In genomic region chr6:20291764-20292227, GRCh38 we compare ENCODE assay signal across 8 cellular contexts.
DNase-seq lines count a peak whose midpoint lies in the region; ATAC-seq, FAIRE-seq and TF ChIP-seq lines count a peak whose summit lies in the region.

No MANE protein-coding gene starts in this region.

- no peaks in the 10 kb centered on the region for H3K9me3 ChIP-seq in endothelial cell of umbilical vein (replicated peaks; ENCODE audit: control insufficient read depth, insufficient read depth, low read length)

- FAIRE-seq in endothelial cell of umbilical vein (lab: Jason Lieb, UNC), result peak; percentile 89

- H3K27me3 ChIP-seq in endothelial cell of umbilical vein (ENCODE audit: control insufficient read depth in 2 of 2, insufficient read depth in 2 of 2, low read length in 2 of 2), result peaks cover 1 to 2% of the 10 kb centered on the region in 2 experiments

- TF ChIP-seq POLR2A in endothelial cell of umbilical vein (IDR thresholded peaks at IDR 0.05; ENCODE audit: low read depth, low read length), result no peak

- no peaks in the 10 kb centered on the region for H4K20me1 ChIP-seq in endothelial cell of umbilical vein (replicated peaks; ENCODE audit: control insufficient read depth, extremely low read depth, insufficient read depth, low read length)

- H3K4me3 ChIP-seq in endothelial cell of umbilical vein (replicated peaks in 1 of 3; ENCODE audit: insufficient read depth in 1 of 3, low read depth in 1 of 3, low read length in 3 of 3), result no peak overlapping the region

- no peaks in the 10 kb centered on the region for H3K4me1 ChIP-seq in endothelial cell of umbilical vein (ENCODE audit: control insufficient read depth, extremely low read depth, insufficient read depth, low read length)

- TF ChIP-seq CTCF in endothelial cell of umbilical vein (IDR thresholded peaks at IDR 0.05; ENCODE audit: extremely low read depth in 1 of 2, insufficient read depth in 1 of 2, low read depth in 1 of 2, low read length in 2 of 2), result peak; percentile 79 to 82

- no peak overlapping the region for H3K4me2 ChIP-seq in endothelial cell of umbilical vein (ENCODE audit: insufficient read depth, low read length)

- H3K9me1 ChIP-seq in endothelial cell of umbilical vein (replicated peaks; ENCODE audit: control insufficient read depth, extremely low read depth, insufficient read depth, low read length), result no peaks in the 10 kb centered on the region

- no peaks in the 10 kb centered on the region for H3K79me2 ChIP-seq in endothelial cell of umbilical vein (ENCODE audit: control insufficient read depth, insufficient read depth, low read length)

- DNase-seq in D341Med (ENCODE audit: low spot score), result peak; percentile 79
- peak; percentile 92 for DNase-seq in HT-29 (ENCODE audit: low spot score)
- peak; percentile 68 for DNase-seq in NOMO-1 treated with DMSO at 0.1 percent for 48 hours (lab: John Stamatoyannopoulos, UW; ENCODE audit: unreplicated experiment)
- peak; percentile 31 to 60 (median 38) for DNase-seq in activated CD8-positive, alpha-beta memory T cell treated with anti-CD3 and anti-CD28 coated beads for 48 hours (ENCODE audit: low read depth in 2 of 3, low spot score in 2 of 3)
- DNase-seq in endothelial cell of umbilical vein (ENCODE audit: low read depth, low spot score), result peak; percentile 78
- DNase-seq in mucosa of gallbladder (ENCODE audit: low spot score), result peak; percentile 82
- DNase-seq in stimulated activated CD8-positive, alpha-beta memory T cell treated with anti-CD3 and anti-CD28 coated beads, Interleukin-7, amount 100 ng/mL, for 1 hour (ENCODE audit: low read depth in 2 of 2), result peak; percentile 50 to 64

- no peak overlapping the region for H2AFZ ChIP-seq in endothelial cell of umbilical vein (ENCODE audit: low read depth, low read length)

- no peak overlapping the region for H3K27ac ChIP-seq in endothelial cell of umbilical vein (ENCODE audit: insufficient read depth, low read depth, low read length)

- dilution Hi-C loops in endothelial cell of umbilical vein (cut with MboI; ENCODE audit: extremely low pct_ligation_motif_present, low sequenced_read_pairs), result no loop called here

- ATAC-seq in GM21390 (IDR thresholded peaks at IDR 0.05; ENCODE audit: unreplicated experiment), result peak; percentile 94

- CTCF ChIA-PET in endothelial cell of umbilical vein (lab: Charles Lee), result interaction anchor here (1.2 to 2.9 kb wide), 3 partner anchors 109 to 236 kb away, joined by 4 to 16 read pairs (median 14); partner anchors contain the start of gene E2F3

- intact Hi-C loops in endothelial cell of umbilical vein (cut with micrococcal nuclease), result loop anchor here (1.0 to 5.0 kb wide), 5 partner anchors 79 to 237 kb away; partner anchors contain the start of genes E2F3 and MBOAT1

- H3K36me3 ChIP-seq in endothelial cell of umbilical vein (ENCODE audit: control insufficient read depth in 2 of 2, extremely low read depth in 1 of 2, insufficient read depth in 2 of 2, low read length in 2 of 2), result no peaks in the 10 kb centered on the region

- H3K9ac ChIP-seq in endothelial cell of umbilical vein (replicated peaks; ENCODE audit: extremely low read depth, insufficient read depth, low read length), result no peak overlapping the region

- POLR2A ChIA-PET in endothelial cell of umbilical vein (lab: Charles Lee), result no interaction called here

- BruUV-seq in endothelial cell of umbilical vein (replicated peaks; lab: Mats Ljungman, UMichigan), result no TSS peak

TF ChIP-seq in endothelial cell of umbilical vein, 7 proteins besides CTCF, POLR2A, EP300 and RAD21:
- no peak for TF ChIP-seq GATA2 (IDR thresholded peaks at IDR 0.05; ENCODE audit: insufficient read depth, insufficient read length, low read depth, low read length)
- TF ChIP-seq POLR2AphosphoS5 (IDR thresholded peaks at IDR 0.05; ENCODE audit: insufficient read depth, low read depth, low read length), result no peak
- no peak for TF ChIP-seq EZH2 (IDR thresholded peaks at IDR 0.05; ENCODE audit: borderline replicate concordance, low read depth, low read length, severe bottlenecking)
- TF ChIP-seq, protein P1, sequence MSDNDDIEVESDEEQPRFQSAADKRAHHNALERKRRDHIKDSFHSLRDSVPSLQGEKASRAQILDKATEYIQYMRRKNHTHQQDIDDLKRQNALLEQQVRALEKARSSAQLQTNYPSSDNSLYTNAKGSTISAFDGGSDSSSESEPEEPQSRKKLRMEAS (IDR thresholded peaks at IDR 0.05; ENCODE audit: insufficient read depth, insufficient read length), result no peak
- no peak for TF ChIP-seq FOS (IDR thresholded peaks at IDR 0.05; ENCODE audit: borderline replicate concordance, insufficient read depth, low read length)
- TF ChIP-seq JUN (IDR thresholded peaks at IDR 0.05; ENCODE audit: borderline replicate concordance, insufficient read depth, insufficient read length, low read depth), result no peak
- TF ChIP-seq MYC (IDR thresholded peaks at IDR 0.05; ENCODE audit: low read depth, low read length), result no peak
TF ChIP-seq in endothelial cell of umbilical vein: peak in this region for 0.

Comparison
In these comparisons a context has a peak if more than half of its experiments do, and no peak if none do; other contexts are left out.
1. DNase-seq: peak in every context shown above with its lines; median percentile 92 in HT-29; 82 in mucosa of gallbladder; 79 in D341Med; 78 in endothelial cell of umbilical vein; 68 in NOMO-1 treated with DMSO at 0.1 percent for 48 hours; 57 in stimulated activated CD8-positive, alpha-beta memory T cell treated with anti-CD3 and anti-CD28 coated beads, Interleukin-7, amount 100 ng/mL, for 1 hour; 38 in activated CD8-positive, alpha-beta memory T cell treated with anti-CD3 and anti-CD28 coated beads for 48 hours.